ENCODE assay signal across 2 cellular contexts in the genomic region with DNA sequence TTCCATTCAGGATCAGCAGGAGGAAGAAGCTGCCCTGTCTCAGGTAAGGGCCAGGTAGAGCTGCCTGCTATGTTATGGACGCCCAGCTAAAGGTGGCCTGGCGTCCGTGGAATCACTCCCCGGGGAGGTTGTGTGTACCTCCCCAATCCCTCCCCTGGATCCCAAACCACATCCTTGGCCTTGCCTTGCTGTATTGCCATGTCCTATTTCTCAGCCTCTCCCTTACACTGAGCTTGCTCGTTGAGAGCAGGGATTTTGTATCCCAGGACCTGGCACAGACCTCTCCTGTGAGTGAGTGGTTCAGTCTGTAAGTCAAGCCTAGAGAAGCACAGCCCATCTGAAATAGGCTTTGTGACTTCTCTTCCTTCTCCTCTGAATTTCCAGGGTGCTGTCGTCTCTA.
TF ChIP-seq lines count a peak whose summit lies in the region.

No MANE protein-coding gene starts in this region.

TF ChIP-seq in HCT116, 20 proteins besides CTCF, POLR2A, EP300 and RAD21:
- no peak for TF ChIP-seq JUND (IDR thresholded peaks at IDR 0.05)
- TF ChIP-seq, protein P1, sequence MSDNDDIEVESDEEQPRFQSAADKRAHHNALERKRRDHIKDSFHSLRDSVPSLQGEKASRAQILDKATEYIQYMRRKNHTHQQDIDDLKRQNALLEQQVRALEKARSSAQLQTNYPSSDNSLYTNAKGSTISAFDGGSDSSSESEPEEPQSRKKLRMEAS (IDR thresholded peaks at IDR 0.05), result no peak
- no peak for TF ChIP-seq YY1 (IDR thresholded peaks at IDR 0.05; ENCODE audit: extremely low read depth, insufficient replicate concordance, low read depth, low read length)
- no peak for TF ChIP-seq ELF1 (IDR thresholded peaks at IDR 0.05; ENCODE audit: borderline replicate concordance, low read depth)
- TF ChIP-seq, protein P2, sequence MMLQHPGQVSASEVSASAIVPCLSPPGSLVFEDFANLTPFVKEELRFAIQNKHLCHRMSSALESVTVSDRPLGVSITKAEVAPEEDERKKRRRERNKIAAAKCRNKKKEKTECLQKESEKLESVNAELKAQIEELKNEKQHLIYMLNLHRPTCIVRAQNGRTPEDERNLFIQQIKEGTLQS (IDR thresholded peaks at IDR 0.05), result no peak
- TF ChIP-seq EZH2 (IDR thresholded peaks at IDR 0.05), result no peak
- TF ChIP-seq EZH2phosphoT487 (IDR thresholded peaks at IDR 0.05; ENCODE audit: borderline replicate concordance), result no peak
- no peak for TF ChIP-seq CBX3 (IDR thresholded peaks at IDR 0.05; ENCODE audit: low read depth)
- TF ChIP-seq, protein P3, sequence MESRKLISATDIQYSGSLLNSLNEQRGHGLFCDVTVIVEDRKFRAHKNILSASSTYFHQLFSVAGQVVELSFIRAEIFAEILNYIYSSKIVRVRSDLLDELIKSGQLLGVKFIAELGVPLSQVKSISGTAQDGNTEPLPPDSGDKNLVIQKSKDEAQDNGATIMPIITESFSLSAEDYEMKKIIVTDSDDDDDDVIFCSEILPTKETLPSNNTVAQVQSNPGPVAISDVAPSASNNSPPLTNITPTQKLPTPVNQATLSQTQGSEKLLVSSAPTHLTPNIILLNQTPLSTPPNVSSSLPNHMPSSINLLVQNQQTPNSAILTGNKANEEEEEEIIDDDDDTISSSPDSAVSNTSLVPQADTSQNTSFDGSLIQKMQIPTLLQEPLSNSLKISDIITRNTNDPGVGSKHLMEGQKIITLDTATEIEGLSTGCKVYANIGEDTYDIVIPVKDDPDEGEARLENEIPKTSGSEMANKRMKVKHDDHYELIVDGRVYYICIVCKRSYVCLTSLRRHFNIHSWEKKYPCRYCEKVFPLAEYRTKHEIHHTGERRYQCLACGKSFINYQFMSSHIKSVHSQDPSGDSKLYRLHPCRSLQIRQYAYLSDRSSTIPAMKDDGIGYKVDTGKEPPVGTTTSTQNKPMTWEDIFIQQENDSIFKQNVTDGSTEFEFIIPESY (IDR thresholded peaks at IDR 0.05; ENCODE audit: extremely low read depth, insufficient replicate concordance, low read length), result no peak

TF ChIP-seq in GM23338, 12 proteins besides CTCF, POLR2A, EP300 and RAD21:
- TF ChIP-seq, protein P4, sequence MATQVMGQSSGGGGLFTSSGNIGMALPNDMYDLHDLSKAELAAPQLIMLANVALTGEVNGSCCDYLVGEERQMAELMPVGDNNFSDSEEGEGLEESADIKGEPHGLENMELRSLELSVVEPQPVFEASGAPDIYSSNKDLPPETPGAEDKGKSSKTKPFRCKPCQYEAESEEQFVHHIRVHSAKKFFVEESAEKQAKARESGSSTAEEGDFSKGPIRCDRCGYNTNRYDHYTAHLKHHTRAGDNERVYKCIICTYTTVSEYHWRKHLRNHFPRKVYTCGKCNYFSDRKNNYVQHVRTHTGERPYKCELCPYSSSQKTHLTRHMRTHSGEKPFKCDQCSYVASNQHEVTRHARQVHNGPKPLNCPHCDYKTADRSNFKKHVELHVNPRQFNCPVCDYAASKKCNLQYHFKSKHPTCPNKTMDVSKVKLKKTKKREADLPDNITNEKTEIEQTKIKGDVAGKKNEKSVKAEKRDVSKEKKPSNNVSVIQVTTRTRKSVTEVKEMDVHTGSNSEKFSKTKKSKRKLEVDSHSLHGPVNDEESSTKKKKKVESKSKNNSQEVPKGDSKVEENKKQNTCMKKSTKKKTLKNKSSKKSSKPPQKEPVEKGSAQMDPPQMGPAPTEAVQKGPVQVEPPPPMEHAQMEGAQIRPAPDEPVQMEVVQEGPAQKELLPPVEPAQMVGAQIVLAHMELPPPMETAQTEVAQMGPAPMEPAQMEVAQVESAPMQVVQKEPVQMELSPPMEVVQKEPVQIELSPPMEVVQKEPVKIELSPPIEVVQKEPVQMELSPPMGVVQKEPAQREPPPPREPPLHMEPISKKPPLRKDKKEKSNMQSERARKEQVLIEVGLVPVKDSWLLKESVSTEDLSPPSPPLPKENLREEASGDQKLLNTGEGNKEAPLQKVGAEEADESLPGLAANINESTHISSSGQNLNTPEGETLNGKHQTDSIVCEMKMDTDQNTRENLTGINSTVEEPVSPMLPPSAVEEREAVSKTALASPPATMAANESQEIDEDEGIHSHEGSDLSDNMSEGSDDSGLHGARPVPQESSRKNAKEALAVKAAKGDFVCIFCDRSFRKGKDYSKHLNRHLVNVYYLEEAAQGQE (IDR thresholded peaks at IDR 0.05; ENCODE audit: unreplicated experiment), result no peak
- TF ChIP-seq CREB1 (CRISPR knock-in tag; IDR thresholded peaks at IDR 0.05; ENCODE audit: low read depth) (no peak), ZNF114 (CRISPR knock-in tag; IDR thresholded peaks at IDR 0.05) (no peak), POLR2AphosphoS5 (IDR thresholded peaks at IDR 0.05; ENCODE audit: low read depth) (no peak), EZH2 (IDR thresholded peaks at IDR 0.05; ENCODE audit: low read depth, unreplicated experiment) (no peak), STAT1 (IDR thresholded peaks at IDR 0.05; ENCODE audit: unreplicated experiment) (no peak), JUNB (IDR thresholded peaks at IDR 0.05; ENCODE audit: unreplicated experiment) (no peak), EZH2phosphoT487 (IDR thresholded peaks at IDR 0.05; ENCODE audit: unreplicated experiment) (no peak), ZNF331 (CRISPR knock-in tag; IDR thresholded peaks at IDR 0.05; ENCODE audit: low read depth) (no peak), NANOG (IDR thresholded peaks at IDR 0.05; ENCODE audit: borderline replicate concordance) (no peak)
- TF ChIP-seq, protein P5, sequence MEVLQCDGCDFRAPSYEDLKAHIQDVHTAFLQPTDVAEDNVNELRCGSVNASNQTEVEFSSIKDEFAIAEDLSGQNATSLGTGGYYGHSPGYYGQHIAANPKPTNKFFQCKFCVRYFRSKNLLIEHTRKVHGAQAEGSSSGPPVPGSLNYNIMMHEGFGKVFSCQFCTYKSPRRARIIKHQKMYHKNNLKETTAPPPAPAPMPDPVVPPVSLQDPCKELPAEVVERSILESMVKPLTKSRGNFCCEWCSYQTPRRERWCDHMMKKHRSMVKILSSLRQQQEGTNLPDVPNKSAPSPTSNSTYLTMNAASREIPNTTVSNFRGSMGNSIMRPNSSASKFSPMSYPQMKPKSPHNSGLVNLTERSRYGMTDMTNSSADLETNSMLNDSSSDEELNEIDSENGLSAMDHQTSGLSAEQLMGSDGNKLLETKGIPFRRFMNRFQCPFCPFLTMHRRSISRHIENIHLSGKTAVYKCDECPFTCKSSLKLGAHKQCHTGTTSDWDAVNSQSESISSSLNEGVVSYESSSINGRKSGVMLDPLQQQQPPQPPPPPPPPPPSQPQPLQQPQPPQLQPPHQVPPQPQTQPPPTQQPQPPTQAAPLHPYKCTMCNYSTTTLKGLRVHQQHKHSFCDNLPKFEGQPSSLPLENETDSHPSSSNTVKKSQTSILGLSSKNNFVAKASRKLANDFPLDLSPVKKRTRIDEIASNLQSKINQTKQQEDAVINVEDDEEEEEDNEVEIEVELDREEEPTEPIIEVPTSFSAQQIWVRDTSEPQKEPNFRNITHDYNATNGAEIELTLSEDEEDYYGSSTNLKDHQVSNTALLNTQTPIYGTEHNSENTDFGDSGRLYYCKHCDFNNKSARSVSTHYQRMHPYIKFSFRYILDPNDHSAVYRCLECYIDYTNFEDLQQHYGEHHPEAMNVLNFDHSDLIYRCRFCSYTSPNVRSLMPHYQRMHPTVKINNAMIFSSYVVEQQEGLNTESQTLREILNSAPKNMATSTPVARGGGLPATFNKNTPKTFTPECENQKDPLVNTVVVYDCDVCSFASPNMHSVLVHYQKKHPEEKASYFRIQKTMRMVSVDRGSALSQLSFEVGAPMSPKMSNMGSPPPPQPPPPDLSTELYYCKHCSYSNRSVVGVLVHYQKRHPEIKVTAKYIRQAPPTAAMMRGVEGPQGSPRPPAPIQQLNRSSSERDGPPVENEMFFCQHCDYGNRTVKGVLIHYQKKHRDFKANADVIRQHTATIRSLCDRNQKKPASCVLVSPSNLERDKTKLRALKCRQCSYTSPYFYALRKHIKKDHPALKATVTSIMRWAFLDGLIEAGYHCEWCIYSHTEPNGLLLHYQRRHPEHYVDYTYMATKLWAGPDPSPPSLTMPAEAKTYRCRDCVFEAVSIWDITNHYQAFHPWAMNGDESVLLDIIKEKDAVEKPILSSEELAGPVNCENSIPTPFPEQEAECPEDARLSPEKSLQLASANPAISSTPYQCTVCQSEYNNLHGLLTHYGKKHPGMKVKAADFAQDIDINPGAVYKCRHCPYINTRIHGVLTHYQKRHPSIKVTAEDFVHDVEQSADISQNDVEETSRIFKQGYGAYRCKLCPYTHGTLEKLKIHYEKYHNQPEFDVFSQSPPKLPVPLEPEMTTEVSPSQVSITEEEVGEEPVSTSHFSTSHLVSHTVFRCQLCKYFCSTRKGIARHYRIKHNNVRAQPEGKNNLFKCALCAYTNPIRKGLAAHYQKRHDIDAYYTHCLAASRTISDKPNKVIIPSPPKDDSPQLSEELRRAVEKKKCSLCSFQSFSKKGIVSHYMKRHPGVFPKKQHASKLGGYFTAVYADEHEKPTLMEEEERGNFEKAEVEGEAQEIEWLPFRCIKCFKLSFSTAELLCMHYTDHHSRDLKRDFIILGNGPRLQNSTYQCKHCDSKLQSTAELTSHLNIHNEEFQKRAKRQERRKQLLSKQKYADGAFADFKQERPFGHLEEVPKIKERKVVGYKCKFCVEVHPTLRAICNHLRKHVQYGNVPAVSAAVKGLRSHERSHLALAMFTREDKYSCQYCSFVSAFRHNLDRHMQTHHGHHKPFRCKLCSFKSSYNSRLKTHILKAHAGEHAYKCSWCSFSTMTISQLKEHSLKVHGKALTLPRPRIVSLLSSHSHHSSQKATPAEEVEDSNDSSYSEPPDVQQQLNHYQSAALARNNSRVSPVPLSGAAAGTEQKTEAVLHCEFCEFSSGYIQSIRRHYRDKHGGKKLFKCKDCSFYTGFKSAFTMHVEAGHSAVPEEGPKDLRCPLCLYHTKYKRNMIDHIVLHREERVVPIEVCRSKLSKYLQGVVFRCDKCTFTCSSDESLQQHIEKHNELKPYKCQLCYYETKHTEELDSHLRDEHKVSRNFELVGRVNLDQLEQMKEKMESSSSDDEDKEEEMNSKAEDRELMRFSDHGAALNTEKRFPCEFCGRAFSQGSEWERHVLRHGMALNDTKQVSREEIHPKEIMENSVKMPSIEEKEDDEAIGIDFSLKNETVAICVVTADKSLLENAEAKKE (CRISPR knock-in tag; IDR thresholded peaks at IDR 0.05), result no peak
- TF ChIP-seq, protein P6, sequence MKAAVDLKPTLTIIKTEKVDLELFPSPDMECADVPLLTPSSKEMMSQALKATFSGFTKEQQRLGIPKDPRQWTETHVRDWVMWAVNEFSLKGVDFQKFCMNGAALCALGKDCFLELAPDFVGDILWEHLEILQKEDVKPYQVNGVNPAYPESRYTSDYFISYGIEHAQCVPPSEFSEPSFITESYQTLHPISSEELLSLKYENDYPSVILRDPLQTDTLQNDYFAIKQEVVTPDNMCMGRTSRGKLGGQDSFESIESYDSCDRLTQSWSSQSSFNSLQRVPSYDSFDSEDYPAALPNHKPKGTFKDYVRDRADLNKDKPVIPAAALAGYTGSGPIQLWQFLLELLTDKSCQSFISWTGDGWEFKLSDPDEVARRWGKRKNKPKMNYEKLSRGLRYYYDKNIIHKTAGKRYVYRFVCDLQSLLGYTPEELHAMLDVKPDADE (IDR thresholded peaks at IDR 0.05), result no peak
